In genomic region chr1:179017383-179018326, GRCh38 we compare ENCODE assay signal across 10 cellular contexts. TPM values are rescaled to one million over a fixed set of nuclear protein-coding genes. Genes with fewer than 3 reads are reported as not detected.
DNase-seq lines count a peak whose midpoint lies in the region; ATAC-seq and TF ChIP-seq lines count a peak whose summit lies in the region.
"Had no signal": no experiment of that assay in that cellular context is flagged by ENCODE, and none has a peak within 500 bp of the region (broad histone marks: within the 10 kb centered on the region; RNA-seq: fewer than 3 reads in every experiment).

No MANE protein-coding gene starts in this region.

- no peak for TF ChIP-seq POLR2A in esophagus squamous epithelium (IDR thresholded peaks at IDR 0.05)

- H3K36me3 ChIP-seq in RWPE2 (ENCODE audit: low read depth), result no peaks in the 10 kb centered on the region
- no peaks in the 10 kb centered on the region for H3K36me3 ChIP-seq in esophagus squamous epithelium

- 28 to 50% methylated on average over 3 of the region's 3 CpGs for WGBS in esophagus squamous epithelium, 2 donors

- H3K4me3 ChIP-seq in RWPE2 (ENCODE audit: severe bottlenecking), result no peak overlapping the region
- H3K4me3 ChIP-seq in esophagus squamous epithelium, result peak overlapping the region in 3 of 4 donors; percentile 15 to 35 (median 20)

- intact Hi-C loops in esophagus squamous epithelium (cut with DNase I), result no loop called here

- TF ChIP-seq CTCF in RWPE2 (IDR thresholded peaks at IDR 0.05; ENCODE audit: poor library complexity, severe bottlenecking) (no peak), esophagus squamous epithelium (IDR thresholded peaks at IDR 0.05) (no peak)

- DNase-seq in EL (peak; percentile 47), RWPE2 (ENCODE audit: low spot score) (no peak), esophagus squamous epithelium (lab: John Stamatoyannopoulos, UW) (no peak), renal cortical epithelial cell (ENCODE audit: low read depth) (peak; percentile 72), mesenteric fat pad (ENCODE audit: low spot score) (no peak)
- DNase-seq: stimulated activated CD4-positive, alpha-beta T cell treated with anti-CD3 and anti-CD28 coated beads, Interleukin-4, amount 100 ng/mL, for 24 hours had no signal

- ATAC-seq in RWPE2 (ENCODE audit: low read depth), result peak; percentile 69
- ATAC-seq in HG03571 (IDR thresholded peaks at IDR 0.05; ENCODE audit: unreplicated experiment), result no peak
- no peak for ATAC-seq in GM19395 (IDR thresholded peaks at IDR 0.05; ENCODE audit: unreplicated experiment)
- no peak for ATAC-seq in HG03378 (IDR thresholded peaks at IDR 0.05; ENCODE audit: unreplicated experiment)
- ATAC-seq: activated CD4-positive, CD25-positive, alpha-beta regulatory T cell treated with anti-CD3 and anti-CD28 coated beads, Interleukin-2, amount 50 U/mL, for 24 hours had no signal

- peaks cover 16% of the 10 kb centered on the region for H3K4me1 ChIP-seq in RWPE2 (ENCODE audit: insufficient read depth, poor library complexity, severe bottlenecking)
- peaks cover 16 to 40% (median 29%) of the 10 kb centered on the region in 3 donors for H3K4me1 ChIP-seq in esophagus squamous epithelium

- H3K27me3 ChIP-seq in RWPE2 (ENCODE audit: insufficient read depth, poor library complexity, severe bottlenecking) (no peaks in the 10 kb centered on the region), esophagus squamous epithelium (no peaks in the 10 kb centered on the region)

- H3K27ac ChIP-seq in RWPE2 (ENCODE audit: poor library complexity, severe bottlenecking), result peak overlapping the region; percentile 9
- peak overlapping the region; percentile 40 to 85 (median 79) for H3K27ac ChIP-seq in esophagus squamous epithelium

- H3K9me3 ChIP-seq in RWPE2 (ENCODE audit: severe bottlenecking) (no peaks in the 10 kb centered on the region), esophagus squamous epithelium (no peaks in the 10 kb centered on the region)

RNA-seq across cellular contexts. Expression of gene FAM20B, which starts 8.0 kb away (rescaled TPM):
- total RNA-seq in esophagus squamous epithelium, result 10 to 100 TPM; 16.3 to 27.3 (median 18.7) TPM
- 33.2 and 35.8 TPM in 2 replicates for total RNA-seq in renal cortical epithelial cell
- total RNA-seq in mesenteric fat pad, result 49.5 TPM

Comparison
In these comparisons a context has a peak if more than half of its experiments do, and no peak if none do; other contexts are left out.
1. DNase-seq: peak in EL (single experiment) and renal cortical epithelial cell (single experiment); none in RWPE2 (single experiment), esophagus squamous epithelium (single experiment) and mesenteric fat pad (single experiment).